24 cellular contexts compared by ENCODE assay signal in genomic region chr6:101399627-101399955, GRCh38. TPM values are rescaled to one million over a fixed set of nuclear protein-coding genes. Genes with fewer than 3 reads are reported as not detected.
DNase-seq lines count a peak whose midpoint lies in the region; ATAC-seq and TF ChIP-seq lines count a peak whose summit lies in the region.
"Had no signal": no experiment of that assay in that cellular context is flagged by ENCODE, and none has a peak within 500 bp of the region (broad histone marks: within the 10 kb centered on the region; RNA-seq: fewer than 3 reads in every experiment).

No MANE protein-coding gene starts in this region.

- DNase-seq in IMR-90 (no peak), cerebellar cortex (ENCODE audit: low spot score) (peak; percentile 37), retinal pigment epithelial cell (ENCODE audit: low read depth) (no peak), T1000 (lab: John Stamatoyannopoulos, UW) (no peak), NCI-H2081 treated with DMSO at 0.1 percent for 48 hours (lab: John Stamatoyannopoulos, UW) (no peak), middle frontal gyrus (ENCODE audit: extremely low spot score, low spot score) (no peak), sciatic nerve (ENCODE audit: low spot score) (no peak)
- DNase-seq: activated CD8-positive, alpha-beta T cell treated with anti-CD3 and anti-CD28 coated beads, Interleukin-2, amount 10 ng/mL, durations not matched to agents 7 days and 5 days; activated T-cell treated with anti-CD3 and anti-CD28 coated beads, Interleukin-2, amount 50 U/mL, for 72 hours; Calu3; effector CD4-positive, alpha-beta T cell; GDM1; HFFc6; left cardiac atrium; NCI-H1105 treated with DMSO at 0.1 percent for 48 hours; NCI-H69; Right ventricle myocardium superior; spleen; T-helper 1 cell had no signal

- peaks cover 11 to 14% of the 10 kb centered on the region in 2 experiments; a peak in 2 of 4 replicates for H3K79me1 ChIP-seq in IMR-90 (ENCODE audit: low read depth in 1 of 2, low read length in 2 of 2)

- no peak overlapping the region for H3K23ac ChIP-seq in IMR-90 (ENCODE audit: low read depth, low read length)

- peak overlapping the region; percentile 73; the same call in 1 of the 2 replicates for H3K9ac ChIP-seq in IMR-90 (ENCODE audit: low read depth, low read length)
- H3K9ac ChIP-seq: parathyroid adenoma had no signal

- H2BK5ac ChIP-seq in IMR-90 (ENCODE audit: low read depth, low read length, poor library complexity, severe bottlenecking) = no peak overlapping the region

- H2BK120ac ChIP-seq in IMR-90 (ENCODE audit: low read depth, low read length) = no peak overlapping the region

- BruUV-seq in IMR-90 (replicated peaks; lab: Mats Ljungman, UMichigan) = no TSS peak

- TF ChIP-seq RAD21 in IMR-90 (IDR thresholded peaks at IDR 0.05; ENCODE audit: low read length) = no peak

- no peak overlapping the region for H2AK5ac ChIP-seq in IMR-90 (ENCODE audit: low read depth, low read length)

- no peak for ATAC-seq in IMR-90 (ENCODE audit: low read depth)
- no peak for ATAC-seq in sciatic nerve
- ATAC-seq: activated CD8-positive, alpha-beta T cell treated with anti-CD3 and anti-CD28 coated beads, Interleukin-2, amount 10 ng/mL, durations not matched to agents 7 days and 5 days; activated T-cell treated with anti-CD3 and anti-CD28 coated beads, Interleukin-2, amount 50 U/mL, for 72 hours; GM12878; left cardiac atrium had no signal

- 0 out of 2 replicates have a peak, but pooled peaks cover 8% of the 10 kb centered on the region for H3K4me1 ChIP-seq in IMR-90 (ENCODE audit: control insufficient read depth, insufficient read depth, low read length)
- H3K4me1 ChIP-seq: parathyroid adenoma, spleen had no signal

- H3K27me3 ChIP-seq in IMR-90 (ENCODE audit: control insufficient read depth, insufficient read depth, low read length) = no peaks in the 10 kb centered on the region; the same call in 1 of the 2 replicates

- POLR2A ChIA-PET in IMR-90 (lab: Charles Lee; ENCODE audit: unreplicated experiment) = no interaction called here

- H3K9me3 ChIP-seq in IMR-90 (ENCODE audit: control insufficient read depth, insufficient read depth, low read length) = no peaks in the 10 kb centered on the region
- H3K9me3 ChIP-seq in iPS-18c (ENCODE audit: control insufficient read depth, insufficient read depth, low read length) = no peaks in the 10 kb centered on the region
- H3K9me3 ChIP-seq: thoracic aorta had no signal

- dilution Hi-C loops in IMR-90 (cut with HindIII; ENCODE audit: low sequenced_read_pairs, unreplicated experiment) = no loop called here

- no peaks in the 10 kb centered on the region; the same call in 1 of the 2 replicates for H3K36me3 ChIP-seq in IMR-90 (ENCODE audit: control insufficient read depth, insufficient read depth, low read length)
- H3K36me3 ChIP-seq: spleen, thoracic aorta had no signal

- no peak overlapping the region for H4K91ac ChIP-seq in IMR-90 (ENCODE audit: insufficient read depth, low read depth, low read length)

- no peak overlapping the region for H3K56ac ChIP-seq in IMR-90 (ENCODE audit: extremely low read depth, insufficient read depth, low read length)

- H3K4me3 ChIP-seq in IMR-90 (ENCODE audit: insufficient read depth, low read depth, low read length) = peak overlapping the region; percentile 57
- H3K4me3 ChIP-seq in iPS-18c (ENCODE audit: insufficient read depth, low read depth, low read length) = peak overlapping the region; percentile 46
- peak overlapping the region; percentile 44 for H3K4me3 ChIP-seq in retinal pigment epithelial cell (ENCODE audit: low read length)
- H3K4me3 ChIP-seq: GM12878, spleen, thoracic aorta had no signal

- no peak overlapping the region for H2BK20ac ChIP-seq in IMR-90 (ENCODE audit: low read depth, low read length)

- WGBS in IMR-90 (ENCODE audit: extremely low coverage in 2 of 2, insufficient read length in 1 of 2), 2 experiments = 15% methylated on average over 5 of the region's 24 CpGs; no CpG with 5 or more reads in 1 of the 2 experiments

- H3K14ac ChIP-seq in IMR-90 (replicated peaks; ENCODE audit: low read depth, low read length) = no peak overlapping the region

- peak overlapping the region; percentile 81 for H2AFZ ChIP-seq in IMR-90 (replicated peaks; ENCODE audit: low read length, poor library complexity)
- H2AFZ ChIP-seq: parathyroid adenoma had no signal

- TF ChIP-seq CTCF in IMR-90 (conservative IDR thresholded peaks at IDR 0.05; ENCODE audit: low read depth, low read length) = no peak
- no peak for TF ChIP-seq CTCF in retinal pigment epithelial cell (conservative IDR thresholded peaks at IDR 0.05; ENCODE audit: low read depth, low read length)

- TF ChIP-seq POLR2A in IMR-90 (IDR thresholded peaks at IDR 0.05; ENCODE audit: low read depth, low read length) = no peak

- H4K5ac ChIP-seq in IMR-90 (ENCODE audit: low read depth, low read length) = no peak overlapping the region

- H4K8ac ChIP-seq in IMR-90 (ENCODE audit: low read depth in 2 of 2, low read length in 2 of 2) = no peak overlapping the region; a peak in 1 of 4 replicates

- intact Hi-C loops in IMR-90 (cut with micrococcal nuclease) = loop anchor here (2.0 to 10.0 kb wide), 5 partner anchors 323 to 1295 kb away; no protein-coding TSS in a partner anchor
- intact Hi-C loops in sciatic nerve (cut with DNase I) = no loop called here

- H2AK9ac ChIP-seq in IMR-90 (replicated peaks; ENCODE audit: low read depth, low read length, poor library complexity) = no peak overlapping the region

- no peaks in the 10 kb centered on the region for H4K20me1 ChIP-seq in IMR-90 (ENCODE audit: insufficient read depth, low read length)

- no peak overlapping the region for H2BK15ac ChIP-seq in IMR-90 (ENCODE audit: low read depth, low read length)

- CTCF ChIA-PET in IMR-90 (lab: Yijun Ruan, JAX) = no interaction called here

- no peak overlapping the region for H3K27ac ChIP-seq in IMR-90 (ENCODE audit: insufficient read depth, low read length)
- H3K27ac ChIP-seq: parathyroid adenoma, spleen, thoracic aorta had no signal

- peak overlapping the region; percentile 91 for H3K4me2 ChIP-seq in IMR-90 (ENCODE audit: low read depth, low read length)

- H3K9me1 ChIP-seq in IMR-90 (ENCODE audit: insufficient read depth, low read length) = 0 out of 2 replicates have a peak, but pooled peaks cover 2% of the 10 kb centered on the region

- in situ Hi-C loops in IMR-90 (cut with MboI; ENCODE audit: low sequenced_read_pairs) = no loop called here

- no peak overlapping the region; the same call in 1 of the 2 replicates for H3K4ac ChIP-seq in IMR-90 (ENCODE audit: low read depth, low read length)

- H3K18ac ChIP-seq in IMR-90 (ENCODE audit: low read depth, low read length) = no peak overlapping the region

TF ChIP-seq in IMR-90, 13 proteins besides CTCF, POLR2A, EP300 and RAD21:
- 0 out of 2 replicates have a peak, but pooled peaks have one; percentile 11 for TF ChIP-seq BHLHE40 (IDR thresholded peaks at IDR 0.05; ENCODE audit: low read depth, low read length)
- TF ChIP-seq USF2 (IDR thresholded peaks at IDR 0.05; ENCODE audit: low read depth, low read length) = no peak
- TF ChIP-seq MXI1 (IDR thresholded peaks at IDR 0.05; ENCODE audit: borderline replicate concordance, low read depth, low read length) = no peak
- no peak for TF ChIP-seq NFE2L2 (IDR thresholded peaks at IDR 0.05; ENCODE audit: low read depth, low read length)
- no peak for TF ChIP-seq CHD1 (IDR thresholded peaks at IDR 0.05; ENCODE audit: low read depth, low read length)
- TF ChIP-seq SMC3 (IDR thresholded peaks at IDR 0.05; ENCODE audit: low read depth, low read length) = no peak
- no peak for TF ChIP-seq RFX5 (IDR thresholded peaks at IDR 0.05; ENCODE audit: low read depth, low read length)
TF ChIP-seq in IMR-90: peak in this region for 1.

RNA-seq across cellular contexts. Expression of gene GRIK2, which starts 6.1 kb away (rescaled TPM):
- total RNA-seq in IMR-90 (2012; rRNA removed) = 15.2 and 15.8 TPM in 2 replicates
- polyA plus RNA-seq in IMR-90 (2012; rRNA removed) = 5.6 and 8.2 TPM in 2 replicates
- 1.3 and 2.2 TPM in 2 replicates for polyA plus RNA-seq in IMR-90 (2012; cell fraction: cytosol; rRNA removed)
- polyA plus RNA-seq in IMR-90 (2012; cell fraction: nucleus; rRNA removed; ENCODE audit: low replicate concordance) = 2.8 and 27.3 TPM in 2 replicates
- 12.8 TPM for total RNA-seq in sciatic nerve
- total RNA-seq: activated CD8-positive, alpha-beta T cell treated with anti-CD3 and anti-CD28 coated beads, Interleukin-2, amount 10 ng/mL, durations not matched to agents 7 days and 5 days; activated T-cell treated with anti-CD3 and anti-CD28 coated beads, Interleukin-2, amount 50 U/mL, for 72 hours; GM12878; OCI-LY7 had no signal
- polyA plus RNA-seq: GM12878 had no signal
